ENCODE assay signal across 29 cellular contexts in the genomic region with DNA sequence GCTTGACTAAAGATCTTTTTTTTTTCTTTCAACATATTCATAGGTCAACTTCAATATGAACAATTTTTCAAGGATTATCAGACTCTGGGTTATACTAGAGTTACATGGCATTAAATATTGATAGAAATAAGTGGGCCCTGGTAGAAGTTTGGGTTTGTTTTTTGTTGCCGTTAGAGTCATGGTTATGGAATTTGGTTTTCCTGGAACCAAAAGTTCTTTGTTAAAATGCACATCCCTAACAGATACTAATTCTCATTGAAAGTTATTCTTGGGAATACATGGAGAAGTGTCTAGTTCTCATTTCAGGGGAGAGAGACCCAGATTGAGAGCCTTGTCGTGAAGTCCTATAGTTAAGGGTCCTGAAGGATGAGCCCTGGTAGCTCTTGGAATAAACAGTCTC.
"Had no signal": no experiment of that assay in that cellular context is flagged by ENCODE, and none has a peak within 500 bp of the region (broad histone marks: within the 10 kb centered on the region; RNA-seq: fewer than 3 reads in every experiment).

No MANE protein-coding gene starts in this region.

- DNase-seq: activated CD4-positive, alpha-beta T cell treated with anti-CD3 and anti-CD28 coated beads for 48 hours; activated CD4-positive, alpha-beta T cell treated with anti-CD3 and anti-CD28 coated beads, Interleukin-2, amount 50 U/mL, for 4 hours; activated CD4-positive, CD25-positive, alpha-beta regulatory T cell treated with anti-CD3 and anti-CD28 coated beads, Interleukin-2, amount 50 U/mL, for 72 hours; activated CD8-positive, alpha-beta memory T cell treated with anti-CD3 and anti-CD28 coated beads, Interleukin-2, amount 50 U/mL, for 48 hours; activated CD8-positive, alpha-beta T cell treated with anti-CD3 and anti-CD28 coated beads, Interleukin-2, amount 10 ng/mL, durations not matched to agents 7 days and 5 days; activated effector memory CD4-positive, alpha-beta T cell treated with anti-CD3 and anti-CD28 coated beads, Interleukin-2, amount 50 U/mL, for 16 hours; activated naive CD4-positive, alpha-beta T cell treated with Interleukin-2 at 50 U/mL for 16 hours; activated naive CD8-positive, alpha-beta T cell treated with anti-CD3 and anti-CD28 coated beads, Interleukin-2, amount 50 U/mL, for 24 hours; activated T-cell treated with anti-CD3 and anti-CD28 coated beads, Interleukin-2, amount 50 U/mL, for 24 hours; amniotic stem cell; caudate nucleus; MV-4-11; NCI-H1092 treated with DMSO at 0.1 percent for 48 hours; NCI-H1417 treated with DMSO at 0.1 percent for 48 hours; NCI-H1694 treated with DMSO at 0.1 percent for 48 hours; NCI-H2029 treated with DMSO at 0.1 percent for 48 hours; NCI-H345; NCI-H510A; Peyer's patch; SHP77; SW 1271 had no signal

- H3K27me3 ChIP-seq: breast epithelium, MG63, Peyer's patch, SJSA1 had no signal

- H3K4me1 ChIP-seq: breast epithelium, Peyer's patch had no signal

- H3K27ac ChIP-seq: breast epithelium, KMS-11, Peyer's patch, SJSA1 had no signal

- H3K9me3 ChIP-seq: breast epithelium, MG63, Peyer's patch had no signal

- H3K4me3 ChIP-seq: breast epithelium, MG63, Peyer's patch, SJSA1 had no signal

- H3K9ac ChIP-seq: KMS-11 had no signal

- H3K4me3 Mint-ChIP-seq: activated CD8-positive, alpha-beta T cell treated with anti-CD3 and anti-CD28 coated beads, Interleukin-2, amount 10 ng/mL, durations not matched to agents 7 days and 5 days; activated naive CD8-positive, alpha-beta T cell treated with anti-CD3 and anti-CD28 coated beads, Interleukin-2, amount 50 U/mL, for 24 hours; activated T-cell treated with anti-CD3 and anti-CD28 coated beads, Interleukin-2, amount 50 U/mL, for 24 hours; activated T-helper 1 cell treated with anti-CD3 and anti-CD28 coated beads, Interleukin-12 subunit alpha, Interleukin-12 subunit beta, Interleukin-2, Interleukin-4 antibody, amounts not matched to agents 30 ng/mL and 10 ng/mL and 1 ng/mL, durations not matched to agents 14 hours and 24 hours and 36 hours; T-helper 2 cell treated with Interferon-gamma antibody and Interleukin-4, amounts not matched to agents 5 μg/mL and 100 μg/mL, for 36 hours had no signal

- H3K4me2 ChIP-seq: KMS-11 had no signal

- ATAC-seq: activated CD8-positive, alpha-beta T cell treated with anti-CD3 and anti-CD28 coated beads, Interleukin-2, amount 10 ng/mL, durations not matched to agents 7 days and 5 days; activated naive CD4-positive, alpha-beta T cell treated with anti-CD3 and anti-CD28 coated beads, Interleukin-2, amount 50 U/mL, for 72 hours; activated naive CD8-positive, alpha-beta T cell treated with anti-CD3 and anti-CD28 coated beads, Interleukin-2, amount 50 U/mL, for 24 hours; SK-N-SH treated with all-trans-retinoic acid at 6 μM for 48 hours had no signal

- H3K36me3 Mint-ChIP-seq: activated naive CD4-positive, alpha-beta T cell treated with anti-CD3 and anti-CD28 coated beads, Interleukin-2, amount 50 U/mL, for 72 hours had no signal

- H3K4me1 Mint-ChIP-seq: activated naive CD8-positive, alpha-beta T cell treated with anti-CD3 and anti-CD28 coated beads, Interleukin-2, amount 50 U/mL, for 24 hours had no signal

- H3K36me3 ChIP-seq: breast epithelium, MG63, Peyer's patch, SJSA1 had no signal

- H3K9me3 Mint-ChIP-seq: activated naive CD4-positive, alpha-beta T cell treated with anti-CD3 and anti-CD28 coated beads, Interleukin-2, amount 50 U/mL, for 72 hours; activated naive CD8-positive, alpha-beta T cell treated with anti-CD3 and anti-CD28 coated beads, Interleukin-2, amount 50 U/mL, for 24 hours; activated T-cell treated with anti-CD3 and anti-CD28 coated beads, Interleukin-2, amount 50 U/mL, for 24 hours; activated T-helper 1 cell treated with anti-CD3 and anti-CD28 coated beads, Interleukin-12 subunit alpha, Interleukin-12 subunit beta, Interleukin-2, Interleukin-4 antibody, amounts not matched to agents 30 ng/mL and 10 ng/mL and 1 ng/mL, durations not matched to agents 14 hours and 24 hours and 36 hours; T-helper 2 cell treated with Interferon-gamma antibody and Interleukin-4, amounts not matched to agents 5 μg/mL and 100 μg/mL, for 36 hours had no signal

- H3K27ac Mint-ChIP-seq: activated CD8-positive, alpha-beta T cell treated with anti-CD3 and anti-CD28 coated beads, Interleukin-2, amount 10 ng/mL, durations not matched to agents 7 days and 5 days; activated naive CD4-positive, alpha-beta T cell treated with anti-CD3 and anti-CD28 coated beads, Interleukin-2, amount 50 U/mL, for 72 hours; activated naive CD8-positive, alpha-beta T cell treated with anti-CD3 and anti-CD28 coated beads, Interleukin-2, amount 50 U/mL, for 24 hours; activated T-cell treated with anti-CD3 and anti-CD28 coated beads, Interleukin-2, amount 50 U/mL, for 24 hours; activated T-helper 1 cell treated with anti-CD3 and anti-CD28 coated beads, Interleukin-12 subunit alpha, Interleukin-12 subunit beta, Interleukin-2, Interleukin-4 antibody, amounts not matched to agents 30 ng/mL and 10 ng/mL and 1 ng/mL, durations not matched to agents 14 hours and 24 hours and 36 hours; T-helper 2 cell treated with Interferon-gamma antibody and Interleukin-4, amounts not matched to agents 5 μg/mL and 100 μg/mL, for 36 hours had no signal
